ENCODE assay signal across 18 cellular contexts in genomic region chr10:33254556-33255160, GRCh38.
"Had no signal": no experiment of that assay in that cellular context is flagged by ENCODE, and none has a peak within 500 bp of the region (broad histone marks: within the 10 kb centered on the region; RNA-seq: fewer than 3 reads in every experiment).

No MANE protein-coding gene starts in this region.

- H3K9me3 ChIP-seq: left lung, tibial nerve, vagina had no signal

- H3K4me1 ChIP-seq: vagina had no signal

- H3K27ac ChIP-seq: left lung, tibial nerve, vagina had no signal

- H3K4me3 ChIP-seq: left lung, tibial nerve, vagina had no signal

- DNase-seq: activated CD4-positive, alpha-beta T cell treated with anti-CD3 and anti-CD28 coated beads for 48 hours; activated CD8-positive, alpha-beta memory T cell treated with anti-CD3 and anti-CD28 coated beads, Interleukin-2, amount 50 U/mL, for 4 hours; activated CD8-positive, alpha-beta T cell treated with anti-CD3 and anti-CD28 coated beads, Interleukin-2, amount 10 ng/mL, durations not matched to agents 7 days and 5 days; activated gamma-delta T cell treated with Interleukin-2 at 50 U/mL for 16 hours; activated T-cell treated with anti-CD3 and anti-CD28 coated beads, Interleukin-2, amount 50 U/mL, for 48 hours; amygdala; cerebellar nuclear complex; effector memory CD8-positive, alpha-beta T cell; erythroblast; hippocampal formation; kidney; left lung; stimulated activated CD4-positive, alpha-beta T cell treated with anti-CD3 and anti-CD28 coated beads, Interleukin-4, amount 100 ng/mL, for 1 hour; stimulated activated naive B cell treated with anti-CD40 and anti-IgM and Interleukin-4, amounts not matched to agents 10 μg/mL and 1 μg/mL and 100 μg/mL, for 72 hours; substantia nigra; T-helper 17 cell had no signal

- H3K27me3 ChIP-seq: left lung, tibial nerve, vagina had no signal
